ENCODE assay signal across 1 cellular context in genomic region chr11:102368472-102368871, GRCh38.
TF ChIP-seq lines count a peak whose summit lies in the region.

No MANE protein-coding gene starts in this region.

TF ChIP-seq in GM12878, 131 proteins besides CTCF, POLR2A, EP300 and RAD21 (continued from another document):
- TF ChIP-seq RELB (IDR thresholded peaks at IDR 0.05; ENCODE audit: low read depth) = peak; percentile 60; the same call in 1 of the 2 replicates
- no peak for TF ChIP-seq YBX1 (IDR thresholded peaks at IDR 0.05)
- peak; percentile 69; the same call in 1 of the 2 replicates for TF ChIP-seq MXI1 (IDR thresholded peaks at IDR 0.05; ENCODE audit: low read depth, low read length)
- TF ChIP-seq ZNF384 (IDR thresholded peaks at IDR 0.05; ENCODE audit: borderline replicate concordance, low read depth, low read length) = peak; percentile 19; the same call in 1 of the 2 replicates
- peak; percentile 55; the same call in 1 of the 2 replicates for TF ChIP-seq PAX5 (IDR thresholded peaks at IDR 0.05; ENCODE audit: borderline replicate concordance, low read depth, low read length)
- peak; percentile 16; the same call in 1 of the 2 replicates for TF ChIP-seq BACH1 (IDR thresholded peaks at IDR 0.05; ENCODE audit: borderline replicate concordance)
- peak; percentile 32; the same call in 1 of the 2 replicates for TF ChIP-seq ZBED1 (IDR thresholded peaks at IDR 0.05; ENCODE audit: borderline replicate concordance)
- TF ChIP-seq SKIL (IDR thresholded peaks at IDR 0.05; ENCODE audit: low read depth, poor library complexity, severe bottlenecking) = peak; percentile 72
- TF ChIP-seq HDAC6 (IDR thresholded peaks at IDR 0.05; ENCODE audit: unreplicated experiment) = no peak
- TF ChIP-seq ZBTB11 (CRISPR knock-in tag; IDR thresholded peaks at IDR 0.05) = no peak
- TF ChIP-seq GATAD2B (conservative IDR thresholded peaks at IDR 0.05; ENCODE audit: low read depth) = no peak
- peak; percentile 54; the same call in 1 of the 2 replicates for TF ChIP-seq DPF2 (IDR thresholded peaks at IDR 0.05)
- TF ChIP-seq SMARCA5 (IDR thresholded peaks at IDR 0.05) = no peak; the same call in 1 of the 2 replicates
- peak; percentile 96 for TF ChIP-seq JUND (IDR thresholded peaks at IDR 0.05; ENCODE audit: low read depth, low read length)
- peak; percentile 58 for TF ChIP-seq ATF7 (IDR thresholded peaks at IDR 0.05; ENCODE audit: low read depth)
- TF ChIP-seq CBX5 (IDR thresholded peaks at IDR 0.05; ENCODE audit: low read depth) = peak; percentile 93
- TF ChIP-seq MEF2B (IDR thresholded peaks at IDR 0.05; ENCODE audit: partially characterized antibody, poor library complexity, severe bottlenecking) = peak; percentile 54
- peak; percentile 56; the same call in 1 of the 2 replicates for TF ChIP-seq MEF2A (IDR thresholded peaks at IDR 0.05; ENCODE audit: insufficient read depth, low read depth, low read length)
- TF ChIP-seq FOS (IDR thresholded peaks at IDR 0.05; ENCODE audit: borderline replicate concordance, extremely low read depth, insufficient read length) = no peak
- TF ChIP-seq IRF4 (IDR thresholded peaks at IDR 0.05; ENCODE audit: low read depth, low read length) = peak; percentile 98
- peak; percentile 53; the same call in 1 of the 2 replicates for TF ChIP-seq CREM (IDR thresholded peaks at IDR 0.05; ENCODE audit: low read depth)
- TF ChIP-seq CBFB (IDR thresholded peaks at IDR 0.05; ENCODE audit: low read depth) = no peak
- peak; percentile 61; the same call in 1 of the 2 replicates for TF ChIP-seq MTA2 (IDR thresholded peaks at IDR 0.05; ENCODE audit: low read depth)
- peak; percentile 46; the same call in 1 of the 2 replicates for TF ChIP-seq ATF2 (IDR thresholded peaks at IDR 0.05; ENCODE audit: low read length)
- TF ChIP-seq EED (IDR thresholded peaks at IDR 0.05; ENCODE audit: low read depth) = peak; percentile 60; the same call in 1 of the 2 replicates
- TF ChIP-seq ETV6 (conservative IDR thresholded peaks at IDR 0.05 in 1 of 2, IDR thresholded peaks at IDR 0.05 in 1 of 2; ENCODE audit: borderline replicate concordance in 1 of 2, low read depth in 1 of 2) = peak in 1 of 2 experiments; percentile 74; a peak in 1 of 4 replicates
- TF ChIP-seq ZNF687 (IDR thresholded peaks at IDR 0.05) = peak; percentile 39; the same call in 1 of the 2 replicates
- peak; percentile 62 for TF ChIP-seq NFIC (IDR thresholded peaks at IDR 0.05; ENCODE audit: low read depth, low read length)
- no peak for TF ChIP-seq SIN3A (IDR thresholded peaks at IDR 0.05; ENCODE audit: low read depth, low read length)
- peak; percentile 76 for TF ChIP-seq YY1 (IDR thresholded peaks at IDR 0.05; ENCODE audit: low read depth, low read length)
- TF ChIP-seq SPI1 (IDR thresholded peaks at IDR 0.05; ENCODE audit: borderline replicate concordance, insufficient read depth, low read depth, low read length) = peak; percentile 50; the same call in 1 of the 2 replicates
- TF ChIP-seq NKRF (conservative IDR thresholded peaks at IDR 0.05) = peak; percentile 46; the same call in 1 of the 2 replicates
- no peak for TF ChIP-seq ASH2L (IDR thresholded peaks at IDR 0.05; ENCODE audit: borderline replicate concordance, low read depth)
- peak; percentile 56 for TF ChIP-seq RUNX3 (IDR thresholded peaks at IDR 0.05; ENCODE audit: low read length)
- TF ChIP-seq IKZF2 (IDR thresholded peaks at IDR 0.05) = peak; percentile 80 to 84; a peak in 3 of 4 replicates
TF ChIP-seq in GM12878: peak in this region for 33.
